Comparison of ENCODE assay signal across 19 cellular contexts in genomic region chr4:117577686-117578085, GRCh38.
DNase-seq lines count a peak whose midpoint lies in the region; ATAC-seq and TF ChIP-seq lines count a peak whose summit lies in the region.
"Had no signal": no experiment of that assay in that cellular context is flagged by ENCODE, and none has a peak within 500 bp of the region (broad histone marks: within the 10 kb centered on the region; RNA-seq: fewer than 3 reads in every experiment).

No MANE protein-coding gene starts in this region.

- no peak overlapping the region for H2BK5ac ChIP-seq in mesendoderm (ENCODE audit: low read length)

- in situ Hi-C loops in KBM-7 (cut with MboI; ENCODE audit: low pct_unique_long_range_greater_than_20kb, low sequenced_read_pairs), result no loop called here
- in situ Hi-C loops in astrocyte of the spinal cord (cut with HindIII; ENCODE audit: low sequenced_read_pairs), result no loop called here

- no peaks in the 10 kb centered on the region for H3K27me3 ChIP-seq in DND-41 (ENCODE audit: insufficient read depth, low read length, poor library complexity)
- H3K27me3 ChIP-seq in mesendoderm (ENCODE audit: insufficient read depth, low read length, poor library complexity), result no peaks in the 10 kb centered on the region

- H3K4me2 ChIP-seq in DND-41 (ENCODE audit: insufficient read depth, low read length) (peak overlapping the region; percentile 35), mesendoderm (ENCODE audit: low read length) (no peak overlapping the region)
- H3K4me2 ChIP-seq: A549 had no signal

- ATAC-seq in DND-41 (ENCODE audit: insufficient read depth, low read depth) (peak; percentile 83), GM18520 (IDR thresholded peaks at IDR 0.05; ENCODE audit: unreplicated experiment) (no peak), HG03196 (IDR thresholded peaks at IDR 0.05; ENCODE audit: unreplicated experiment) (no peak)
- ATAC-seq: A549, Panc1, Right ventricle myocardium inferior had no signal

- no peaks in the 10 kb centered on the region for H3K36me3 ChIP-seq in DND-41 (ENCODE audit: insufficient read depth, low read length)
- no peaks in the 10 kb centered on the region for H3K36me3 ChIP-seq in mesendoderm (ENCODE audit: control insufficient read depth, insufficient read depth, low read length)

- no peaks in the 10 kb centered on the region for H3K9me3 ChIP-seq in DND-41 (ENCODE audit: insufficient read depth, low read length, severe bottlenecking)
- H3K9me3 ChIP-seq: A549 had no signal

- H2AFZ ChIP-seq in DND-41 (ENCODE audit: low read depth, low read length), result peak overlapping the region; percentile 38

- no peaks in the 10 kb centered on the region for H3K79me1 ChIP-seq in mesendoderm (ENCODE audit: low read length)

- TF ChIP-seq CTCF in DND-41 (IDR thresholded peaks at IDR 0.05; ENCODE audit: borderline replicate concordance, extremely low read depth, low read length, poor library complexity, severe bottlenecking) (no peak), astrocyte of the spinal cord (IDR thresholded peaks at IDR 0.05; ENCODE audit: low read depth, low read length) (no peak)

- no peak overlapping the region for H4K5ac ChIP-seq in mesendoderm (ENCODE audit: low read length)

- H3K4me3 ChIP-seq in DND-41 (ENCODE audit: low read depth in 1 of 2, low read length in 2 of 2) (no peak overlapping the region), astrocyte of the spinal cord (ENCODE audit: low read depth, low read length) (no peak overlapping the region), mesendoderm (ENCODE audit: low read length) (no peak overlapping the region)
- H3K4me3 ChIP-seq: A549, SK-N-MC had no signal

- no peak overlapping the region for H3K23ac ChIP-seq in mesendoderm (ENCODE audit: low read length)

- DNase-seq in DND-41, result no peak
- DNase-seq in KBM-7, result peak; percentile 7
- DNase-seq in astrocyte of the spinal cord (ENCODE audit: low read depth, low spot score), result peak; percentile 17
- peak; percentile 64 for DNase-seq in mesendoderm
- no peak for DNase-seq in dermis blood vessel endothelial cell
- DNase-seq in NCI-H2171 treated with DMSO at 0.1 percent for 48 hours (lab: John Stamatoyannopoulos, UW), result no peak
- DNase-seq: DMS79 treated with DMSO at 0.1 percent for 48 hours, H7, Kasumi-1, NCI-H1105 treated with DMSO at 0.1 percent for 48 hours, NCI-H187, NCI-H446 treated with DMSO at 0.1 percent for 48 hours, NCI-H774 had no signal

- no peak overlapping the region for H4K8ac ChIP-seq in mesendoderm (ENCODE audit: low read depth, low read length)

- H3K9ac ChIP-seq in DND-41 (ENCODE audit: low read depth, low read length) (no peak overlapping the region; the same call in 1 of the 2 replicates), mesendoderm (ENCODE audit: low read length) (no peak overlapping the region)

- H3K56ac ChIP-seq in mesendoderm (ENCODE audit: low read length), result no peak overlapping the region

- peaks cover 22% of the 10 kb centered on the region for H3K4me1 ChIP-seq in DND-41 (ENCODE audit: insufficient read depth, low read length)
- peaks cover 2% of the 10 kb centered on the region for H3K4me1 ChIP-seq in mesendoderm (ENCODE audit: control insufficient read depth, low read depth, low read length)
- H3K4me1 ChIP-seq: A549 had no signal

- no peak overlapping the region for H2BK120ac ChIP-seq in mesendoderm (ENCODE audit: low read depth, low read length)

- H3K27ac ChIP-seq in DND-41 (ENCODE audit: low read length), result peak overlapping the region; percentile 69
- H3K27ac ChIP-seq in mesendoderm (ENCODE audit: low read depth, low read length), result no peak overlapping the region
- H3K27ac ChIP-seq: A549, SK-N-MC had no signal

- H2AK5ac ChIP-seq in mesendoderm (ENCODE audit: low read length), result no peak overlapping the region

- H2BK15ac ChIP-seq in mesendoderm (replicated peaks; ENCODE audit: low read depth), result no peak overlapping the region

- H3K79me2 ChIP-seq in DND-41 (ENCODE audit: insufficient read depth, low read length) (no peaks in the 10 kb centered on the region), mesendoderm (ENCODE audit: control insufficient read depth, insufficient read depth, low read length) (no peaks in the 10 kb centered on the region)

- no peak overlapping the region for H3K4ac ChIP-seq in mesendoderm (ENCODE audit: low read depth, low read length)

- H3K18ac ChIP-seq in mesendoderm (ENCODE audit: low read length), result no peak overlapping the region

- no peaks in the 10 kb centered on the region for H4K20me1 ChIP-seq in DND-41 (ENCODE audit: insufficient read depth, low read length)

Comparison
In these comparisons a context has a peak if more than half of its experiments do, and no peak if none do; other contexts are left out.
1. DNase-seq: peak in KBM-7 (single experiment), astrocyte of the spinal cord (single experiment) and mesendoderm (single experiment); none in DND-41 (single experiment), dermis blood vessel endothelial cell (single experiment) and NCI-H2171 treated with DMSO at 0.1 percent for 48 hours (single experiment).